8 cellular contexts compared by ENCODE assay signal in genomic region chr9:27353405-27354229, GRCh38.
DNase-seq lines count a peak whose midpoint lies in the region; ATAC-seq lines count a peak whose summit lies in the region.

No MANE protein-coding gene starts in this region.

- H3K27ac ChIP-seq in cingulate gyrus (ENCODE audit: low read depth, low read length), result peak overlapping the region; percentile 87

- no peaks in the 10 kb centered on the region for H3K9me3 Mint-ChIP-seq in stimulated activated effector memory CD8-positive, alpha-beta T cell treated with anti-CD3 and anti-CD28 coated beads, Interleukin-12 subunit alpha, Interleukin-12 subunit beta, amount 100 ng/mL, for 72 hours

- ATAC-seq in GM19351 (IDR thresholded peaks at IDR 0.05; ENCODE audit: unreplicated experiment) (peak; percentile 82), HG03175 (IDR thresholded peaks at IDR 0.05; ENCODE audit: unreplicated experiment) (peak; percentile 88)
- peak; percentile 50 for ATAC-seq in stimulated activated effector memory CD8-positive, alpha-beta T cell treated with anti-CD3 and anti-CD28 coated beads, Interleukin-12 subunit alpha, Interleukin-12 subunit beta, amount 100 ng/mL, for 72 hours

- no peaks in the 10 kb centered on the region for H3K36me3 Mint-ChIP-seq in stimulated activated effector memory CD8-positive, alpha-beta T cell treated with anti-CD3 and anti-CD28 coated beads, Interleukin-12 subunit alpha, Interleukin-12 subunit beta, amount 100 ng/mL, for 72 hours

- no peak overlapping the region for H3K4me3 Mint-ChIP-seq in stimulated activated effector memory CD8-positive, alpha-beta T cell treated with anti-CD3 and anti-CD28 coated beads, Interleukin-12 subunit alpha, Interleukin-12 subunit beta, amount 100 ng/mL, for 72 hours

- peaks cover 12% of the 10 kb centered on the region for H3K4me1 Mint-ChIP-seq in stimulated activated effector memory CD8-positive, alpha-beta T cell treated with anti-CD3 and anti-CD28 coated beads, Interleukin-12 subunit alpha, Interleukin-12 subunit beta, amount 100 ng/mL, for 72 hours

- no peak overlapping the region for H3K27ac Mint-ChIP-seq in stimulated activated effector memory CD8-positive, alpha-beta T cell treated with anti-CD3 and anti-CD28 coated beads, Interleukin-12 subunit alpha, Interleukin-12 subunit beta, amount 100 ng/mL, for 72 hours

- DNase-seq in Ammon's horn (ENCODE audit: low spot score), result peak; percentile 98
- no peak for DNase-seq in stimulated activated effector memory CD8-positive, alpha-beta T cell treated with anti-CD3 and anti-CD28 coated beads, Interleukin-12 subunit alpha, Interleukin-12 subunit beta, amount 100 ng/mL, for 72 hours (ENCODE audit: low spot score in 2 of 2)
- DNase-seq in SW 1271 (lab: John Stamatoyannopoulos, UW), result no peak
- no peak for DNase-seq in HuH-7.5 (ENCODE audit: low spot score)
- DNase-seq in RKO (ENCODE audit: low spot score), result no peak
